14 cellular contexts compared by ENCODE assay signal in genomic region chr4:3466691-3467600, GRCh38.
"Had no signal": no experiment of that assay in that cellular context is flagged by ENCODE, and none has a peak within 500 bp of the region (broad histone marks: within the 10 kb centered on the region; RNA-seq: fewer than 3 reads in every experiment).

No MANE protein-coding gene starts in this region.

- H3K27me3 ChIP-seq: body of pancreas, right lobe of liver had no signal

- H3K4me3 Mint-ChIP-seq: central memory CD8-positive, alpha-beta T cell; dendritic cell treated with granulocyte-macrophage colony-stimulating factor and Interleukin-4, amounts not matched to agents 40 ng/mL and 50 ng/mL, for 4 days had no signal

- H3K9me3 Mint-ChIP-seq: central memory CD8-positive, alpha-beta T cell; dendritic cell treated with granulocyte-macrophage colony-stimulating factor and Interleukin-4, amounts not matched to agents 40 ng/mL and 50 ng/mL, for 4 days had no signal

- H3K36me3 ChIP-seq: right lobe of liver, upper lobe of right lung had no signal

- H3K4me3 ChIP-seq: body of pancreas, right lobe of liver, upper lobe of right lung had no signal

- ATAC-seq: activated CD4-positive, CD25-positive, alpha-beta regulatory T cell treated with anti-CD3 and anti-CD28 coated beads, Interleukin-2, amount 50 U/mL, for 24 hours; body of pancreas; left lobe of liver; right lobe of liver; upper lobe of right lung had no signal

- H3K9me3 ChIP-seq: body of pancreas, right lobe of liver, upper lobe of right lung had no signal

- H3K27ac ChIP-seq: right lobe of liver, upper lobe of right lung had no signal

- DNase-seq: activated CD4-positive, alpha-beta T cell treated with anti-CD3 and anti-CD28 coated beads, Interleukin-2, amount 50 U/mL, for 4 hours; activated naive CD4-positive, alpha-beta T cell treated with anti-CD3 and anti-CD28 coated beads, Interleukin-2, amount 50 U/mL, for 16 hours; activated T-cell treated with anti-CD3 and anti-CD28 coated beads, Interleukin-2, amount 50 U/mL, for 1 hour; amniotic stem cell; erythroblast; stimulated activated naive CD4-positive, alpha-beta T cell treated with Interleukin-2 at 50 U/mL for 16 hours; T-helper 2 cell; upper lobe of right lung had no signal

- H3K27ac Mint-ChIP-seq: dendritic cell treated with granulocyte-macrophage colony-stimulating factor and Interleukin-4, amounts not matched to agents 40 ng/mL and 50 ng/mL, for 4 days had no signal
